ENCODE assay signal across 14 cellular contexts in genomic region chr7:16466087-16466472, GRCh38. TPM values are rescaled to one million over a fixed set of nuclear protein-coding genes. Genes with fewer than 3 reads are reported as not detected.
DNase-seq lines count a peak whose midpoint lies in the region; ATAC-seq and TF ChIP-seq lines count a peak whose summit lies in the region.
"Had no signal": no experiment of that assay in that cellular context is flagged by ENCODE, and none has a peak within 500 bp of the region (broad histone marks: within the 10 kb centered on the region; RNA-seq: fewer than 3 reads in every experiment).

No MANE protein-coding gene starts in this region.

- TF ChIP-seq EP300 in SK-N-SH (IDR thresholded peaks at IDR 0.05; ENCODE audit: borderline replicate concordance in 1 of 2, low read depth in 1 of 2, low read length in 1 of 2): peak in 1 of 2 experiments; percentile 4; a peak in 1 of 4 replicates

- H3K9me2 ChIP-seq in SK-N-SH: no peaks in the 10 kb centered on the region

- H3K4me1 ChIP-seq in SK-N-SH (ENCODE audit: control insufficient read depth in 1 of 2, insufficient read depth in 2 of 2, low read depth in 1 of 2, low read length in 1 of 2): peaks cover 0 to 9% of the 10 kb centered on the region in 2 experiments; a peak in 2 of 4 replicates
- H3K4me1 ChIP-seq in mucosa of rectum (ENCODE audit: control insufficient read depth in 2 of 2, insufficient read depth in 2 of 2, low read length in 2 of 2): no peaks in the 10 kb centered on the region
- no peaks in the 10 kb centered on the region for H3K4me1 ChIP-seq in thoracic aorta (ENCODE audit: control insufficient read depth in 1 of 2, low read depth in 2 of 2)
- H3K4me1 ChIP-seq: left lung had no signal

- H3K9me3 ChIP-seq in SK-N-SH (no peaks in the 10 kb centered on the region), mucosa of rectum (ENCODE audit: control insufficient read depth in 2 of 2, low read length in 2 of 2) (no peaks in the 10 kb centered on the region), thoracic aorta (no peaks in the 10 kb centered on the region)
- H3K9me3 ChIP-seq: left lung had no signal

- H3K4me3 ChIP-seq in SK-N-SH (ENCODE audit: low read depth in 2 of 2, low read length in 1 of 2) (peak overlapping the region in 1 of 2 experiments; percentile 33; a peak in 1 of 4 replicates), coronary artery (peak overlapping the region; percentile 47), mucosa of rectum (ENCODE audit: low read length in 2 of 2) (peak overlapping the region; percentile 54 to 62), thoracic aorta (peak overlapping the region; percentile 54)
- H3K4me3 ChIP-seq: left lung had no signal

- in situ Hi-C loops in KBM-7 (cut with MboI; ENCODE audit: low pct_unique_long_range_greater_than_20kb, low sequenced_read_pairs): no loop called here

- H3K4me2 ChIP-seq in SK-N-SH: no peak overlapping the region

- H3K36me3 ChIP-seq in SK-N-SH (replicated peaks in 1 of 2; ENCODE audit: control insufficient read depth in 1 of 2, insufficient read depth in 2 of 2, low read length in 1 of 2): no peaks in the 10 kb centered on the region
- no peaks in the 10 kb centered on the region for H3K36me3 ChIP-seq in mucosa of rectum (ENCODE audit: control insufficient read depth in 2 of 2, insufficient read depth in 2 of 2, low read length in 2 of 2)
- no peaks in the 10 kb centered on the region for H3K36me3 ChIP-seq in thoracic aorta
- H3K36me3 ChIP-seq: left lung had no signal

- CTCF ChIA-PET in SK-N-SH (lab: Yijun Ruan, JAX) (interaction anchor here (0.7 to 2.8 kb wide), 6 partner anchors 14 to 452 kb away, joined by 3 to 9 read pairs (median 4); no protein-coding TSS in a partner anchor), HEK293T (lab: Yijun Ruan, JAX) (interaction anchor here (0.5 to 1.3 kb wide), 4 partner anchors 13 to 1287 kb away, joined by 3 to 9 read pairs (median 4); no protein-coding TSS in a partner anchor)

- H4K20me1 ChIP-seq in SK-N-SH (ENCODE audit: insufficient read depth): no peaks in the 10 kb centered on the region

- TF ChIP-seq CTCF in SK-N-SH (IDR thresholded peaks at IDR 0.05) (no peak), coronary artery (IDR thresholded peaks at IDR 0.05) (no peak), thoracic aorta (IDR thresholded peaks at IDR 0.05) (no peak)

- TF ChIP-seq RAD21 in SK-N-SH (IDR thresholded peaks at IDR 0.05; ENCODE audit: low read length): no peak

- H3F3A ChIP-seq in SK-N-SH (replicated peaks; ENCODE audit: insufficient read depth): no peaks in the 10 kb centered on the region

- no peak overlapping the region for H3K9ac ChIP-seq in SK-N-SH
- peak overlapping the region in 1 of 2 donors; percentile 38 for H3K9ac ChIP-seq in mucosa of rectum (ENCODE audit: low read depth in 1 of 2, low read length in 2 of 2)

- ATAC-seq in SK-N-SH treated with all-trans-retinoic acid at 6 μM for 48 hours: peak; percentile 29
- no peak for ATAC-seq in thoracic aorta (ENCODE audit: insufficient number of reproducible peaks, low FRiP score, low read depth)
- ATAC-seq: left lung had no signal

- POLR2A ChIA-PET in SK-N-SH (lab: Yijun Ruan, JAX) (interaction anchor here (0.6 to 1.0 kb wide), 2 partner anchors 46 to 994 kb away, joined by 3 read pairs; no protein-coding TSS in a partner anchor), HEK293T (lab: Yijun Ruan, JAX) (interaction anchor here (0.7 to 1.1 kb wide), 2 partner anchors 45 to 65 kb away, joined by 3 to 12 read pairs; partner anchors contain the start of gene CRPPA)

- H3K27me3 ChIP-seq in SK-N-SH (ENCODE audit: insufficient read depth) (peaks cover 40% of the 10 kb centered on the region), mucosa of rectum (ENCODE audit: control insufficient read depth in 2 of 2, insufficient read depth in 2 of 2, low read length in 2 of 2) (no peaks in the 10 kb centered on the region), thoracic aorta (replicated peaks; ENCODE audit: insufficient read depth) (no peaks in the 10 kb centered on the region)

- DNase-seq in SK-N-SH: no peak
- no peak for DNase-seq in coronary artery (ENCODE audit: low spot score)
- DNase-seq in thoracic aorta (ENCODE audit: low spot score): no peak
- no peak for DNase-seq in KBM-7
- no peak for DNase-seq in HEK293T (ENCODE audit: extremely low spot score)
- no peak for DNase-seq in NOMO-1 treated with dmso at 0.1 percent for 144 hours (lab: John Stamatoyannopoulos, UW; ENCODE audit: unreplicated experiment)
- DNase-seq: activated CD8-positive, alpha-beta memory T cell treated with anti-CD3 and anti-CD28 coated beads, Interleukin-2, amount 50 U/mL, for 4 hours; DND-41; left lung; NCI-H2081; T1000 had no signal

- H3K79me2 ChIP-seq in SK-N-SH (ENCODE audit: insufficient read depth): no peaks in the 10 kb centered on the region

- H2AFZ ChIP-seq in SK-N-SH (ENCODE audit: low read depth): no peak overlapping the region

- H3K27ac ChIP-seq in SK-N-SH (ENCODE audit: low read depth in 2 of 2, low read length in 1 of 2) (peak overlapping the region in 1 of 2 experiments; percentile 85; a peak in 2 of 4 replicates), coronary artery (no peak overlapping the region), mucosa of rectum (ENCODE audit: low read depth in 2 of 2, low read length in 2 of 2) (peak overlapping the region; percentile 57 to 73), thoracic aorta (no peak overlapping the region)
- H3K27ac ChIP-seq: left lung had no signal

TF ChIP-seq in SK-N-SH treated with all-trans-retinoic acid at 6 μM for 48 hours, 23 proteins besides CTCF, POLR2A, EP300 and RAD21 (continues in another document):
- TF ChIP-seq GLIS3 (CRISPR knock-in tag; IDR thresholded peaks at IDR 0.05) (no peak; the same call in 1 of the 2 replicates), ZNF70 (CRISPR knock-in tag; IDR thresholded peaks at IDR 0.05) (no peak), OSR1 (CRISPR knock-in tag; IDR thresholded peaks at IDR 0.05) (no peak), ZFP3 (CRISPR knock-in tag; IDR thresholded peaks at IDR 0.05) (no peak), ZNF8 (CRISPR knock-in tag; IDR thresholded peaks at IDR 0.05) (no peak), BACH2 (CRISPR knock-in tag; IDR thresholded peaks at IDR 0.05; ENCODE audit: borderline replicate concordance) (no peak)
- TF ChIP-seq, protein P1, sequence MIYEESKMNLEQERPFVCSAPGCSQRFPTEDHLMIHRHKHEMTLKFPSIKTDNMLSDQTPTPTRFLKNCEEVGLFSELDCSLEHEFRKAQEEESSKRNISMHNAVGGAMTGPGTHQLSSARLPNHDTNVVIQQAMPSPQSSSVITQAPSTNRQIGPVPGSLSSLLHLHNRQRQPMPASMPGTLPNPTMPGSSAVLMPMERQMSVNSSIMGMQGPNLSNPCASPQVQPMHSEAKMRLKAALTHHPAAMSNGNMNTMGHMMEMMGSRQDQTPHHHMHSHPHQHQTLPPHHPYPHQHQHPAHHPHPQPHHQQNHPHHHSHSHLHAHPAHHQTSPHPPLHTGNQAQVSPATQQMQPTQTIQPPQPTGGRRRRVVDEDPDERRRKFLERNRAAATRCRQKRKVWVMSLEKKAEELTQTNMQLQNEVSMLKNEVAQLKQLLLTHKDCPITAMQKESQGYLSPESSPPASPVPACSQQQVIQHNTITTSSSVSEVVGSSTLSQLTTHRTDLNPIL (CRISPR knock-in tag; IDR thresholded peaks at IDR 0.05; ENCODE audit: low read depth): no peak

TF ChIP-seq in SK-N-SH, 30 proteins besides CTCF, POLR2A, EP300 and RAD21 (continues in another document):
- TF ChIP-seq, protein P2, sequence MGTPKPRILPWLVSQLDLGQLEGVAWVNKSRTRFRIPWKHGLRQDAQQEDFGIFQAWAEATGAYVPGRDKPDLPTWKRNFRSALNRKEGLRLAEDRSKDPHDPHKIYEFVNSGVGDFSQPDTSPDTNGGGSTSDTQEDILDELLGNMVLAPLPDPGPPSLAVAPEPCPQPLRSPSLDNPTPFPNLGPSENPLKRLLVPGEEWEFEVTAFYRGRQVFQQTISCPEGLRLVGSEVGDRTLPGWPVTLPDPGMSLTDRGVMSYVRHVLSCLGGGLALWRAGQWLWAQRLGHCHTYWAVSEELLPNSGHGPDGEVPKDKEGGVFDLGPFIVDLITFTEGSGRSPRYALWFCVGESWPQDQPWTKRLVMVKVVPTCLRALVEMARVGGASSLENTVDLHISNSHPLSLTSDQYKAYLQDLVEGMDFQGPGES (IDR thresholded peaks at IDR 0.05; ENCODE audit: low read depth, low read length): no peak
- TF ChIP-seq JUND (IDR thresholded peaks at IDR 0.05) (no peak), NFIC (IDR thresholded peaks at IDR 0.05; ENCODE audit: borderline replicate concordance) (no peak), MXI1 (IDR thresholded peaks at IDR 0.05; ENCODE audit: low read depth, low read length) (no peak), YY1 (IDR thresholded peaks at IDR 0.05; ENCODE audit: low read depth) (no peak), GATA2 (CRISPR knock-in tag; IDR thresholded peaks at IDR 0.05) (no peak), NRF1 (IDR thresholded peaks at IDR 0.05; ENCODE audit: low read depth, low read length) (no peak)

TF ChIP-seq in HEK293T, 16 proteins besides CTCF, POLR2A, EP300 and RAD21:
- TF ChIP-seq CTBP1 (IDR thresholded peaks at IDR 0.05; ENCODE audit: borderline replicate concordance): no peak

RNA-seq across cellular contexts. Expression of gene SOSTDC1, which starts 0.5 kb away (rescaled TPM):
- polyA plus RNA-seq in SK-N-SH (2012; rRNA removed): 0.13 and 0.81 TPM in 2 replicates
- polyA plus RNA-seq in SK-N-SH (2012; cell fraction: cytosol; rRNA removed): 0.58 and 0.71 TPM in 2 replicates
- 0.07 and 0.12 TPM in 2 replicates for polyA plus RNA-seq in SK-N-SH (2012; cell fraction: nucleus; rRNA removed)
- total RNA-seq in thoracic aorta: under 1 TPM in 1 of 2 donors, not detected in 1; 0.63 TPM
- total RNA-seq: A172 had no signal

RNA-seq across cellular contexts. Expression of gene CRPPA, which starts 44.7 kb away (rescaled TPM):
- polyA plus RNA-seq in SK-N-SH (2012; rRNA removed): 0.15 and 0.31 TPM in 2 replicates
- 0.34 and 0.46 TPM in 2 replicates for polyA plus RNA-seq in SK-N-SH (2012; cell fraction: cytosol; rRNA removed)
- polyA plus RNA-seq in SK-N-SH (2012; cell fraction: nucleus; rRNA removed): 0.11 and 0.35 TPM in 2 replicates
- 1 to 10 TPM; 1.4 to 2.1 TPM for total RNA-seq in thoracic aorta

Comparison
In these comparisons a context has a peak if more than half of its experiments do, and no peak if none do; other contexts are left out.
1. H3K27ac ChIP-seq: peak in mucosa of rectum (2 of 2); none in coronary artery (0 of 2) and thoracic aorta (0 of 2).